Comparison of ENCODE assay signal across 11 cellular contexts in genomic region chr7:2116903-2117680, GRCh38.
DNase-seq lines count a peak whose midpoint lies in the region; ATAC-seq and TF ChIP-seq lines count a peak whose summit lies in the region.
"Had no signal": no experiment of that assay in that cellular context is flagged by ENCODE, and none has a peak within 500 bp of the region (broad histone marks: within the 10 kb centered on the region; RNA-seq: fewer than 3 reads in every experiment).

No MANE protein-coding gene starts in this region.

- no peak for ATAC-seq in HG03175 (IDR thresholded peaks at IDR 0.05; ENCODE audit: unreplicated experiment)
- no peak for ATAC-seq in activated CD4-positive, CD25-positive, alpha-beta regulatory T cell treated with anti-CD3 and anti-CD28 coated beads, Interleukin-2, amount 50 U/mL, for 24 hours
- ATAC-seq: body of pancreas had no signal

- no peak for TF ChIP-seq CTCF in endothelial cell (IDR thresholded peaks at IDR 0.05; ENCODE audit: unreplicated experiment)

- H3K9me3 Mint-ChIP-seq in endothelial cell (ENCODE audit: unreplicated experiment), result no peaks in the 10 kb centered on the region

- peaks cover 8% of the 10 kb centered on the region for H3K36me3 Mint-ChIP-seq in endothelial cell (ENCODE audit: low read depth, unreplicated experiment)

- H3K27ac Mint-ChIP-seq in endothelial cell (ENCODE audit: unreplicated experiment), result peak overlapping the region; percentile 61

- H3K4me3 Mint-ChIP-seq in endothelial cell (ENCODE audit: unreplicated experiment), result peak overlapping the region; percentile 31

- peak; percentile 32 for DNase-seq in AG20443 (ENCODE audit: low spot score)
- DNase-seq in NCI-H446 (lab: John Stamatoyannopoulos, UW), result peak; percentile 22 to 64
- no peak for DNase-seq in endothelial cell (ENCODE audit: low spot score)
- peak; percentile 53 for DNase-seq in mucosa of gallbladder (ENCODE audit: low spot score)
- DNase-seq in activated naive CD4-positive, alpha-beta T cell (lab: John Stamatoyannopoulos, UW), result no peak
- no peak for DNase-seq in T-helper 9 cell
- DNase-seq: NCI-H2107; stimulated activated CD4-positive, alpha-beta T cell treated with anti-CD3 and anti-CD28 coated beads, Interleukin-4, amount 100 ng/mL, for 24 hours had no signal

- peaks cover 19% of the 10 kb centered on the region for H3K4me1 Mint-ChIP-seq in endothelial cell (ENCODE audit: unreplicated experiment)

- peaks cover 21% of the 10 kb centered on the region for H3K27me3 Mint-ChIP-seq in endothelial cell (ENCODE audit: unreplicated experiment)

Comparison
In these comparisons a context has a peak if more than half of its experiments do, and no peak if none do; other contexts are left out.
1. DNase-seq: peak in AG20443 (single experiment), NCI-H446 (2 of 2) and mucosa of gallbladder (single experiment); none in endothelial cell (single experiment), activated naive CD4-positive, alpha-beta T cell (0 of 4) and T-helper 9 cell (single experiment).